ENCODE assay signal across 7 cellular contexts in the genomic region with DNA sequence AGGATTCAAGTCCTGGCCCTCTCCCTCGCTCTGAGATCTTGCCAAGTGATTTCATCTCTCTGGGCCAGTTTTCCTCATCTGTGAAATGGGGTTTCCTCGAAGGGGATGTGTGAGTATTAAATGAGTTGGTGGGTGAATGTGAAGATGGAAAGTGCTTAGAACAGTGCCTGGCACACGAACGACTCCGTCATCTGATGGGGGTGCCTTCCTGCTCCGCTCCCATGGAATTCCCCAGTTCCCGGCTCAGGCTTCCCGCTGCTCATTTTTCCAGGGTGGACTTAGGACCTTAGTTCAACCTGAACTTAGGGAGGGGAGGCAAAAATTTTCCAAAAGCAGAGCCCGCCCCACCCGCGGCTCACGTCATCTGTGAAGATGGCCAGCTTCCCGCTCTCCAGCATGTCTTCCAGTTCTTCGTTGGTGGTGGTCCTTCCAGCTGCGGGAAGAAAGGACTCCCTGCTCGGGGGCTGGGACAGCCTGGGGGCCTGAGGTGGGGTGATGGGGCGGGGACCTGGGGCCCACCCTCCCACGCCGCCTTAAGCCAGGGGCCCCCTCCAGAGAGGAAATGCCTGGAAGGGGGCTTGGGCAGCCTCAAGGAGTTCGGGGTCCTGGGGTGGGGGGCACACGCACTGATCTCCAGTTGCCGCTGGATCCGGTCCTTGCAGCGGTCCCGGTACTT. TPM values are rescaled to one million over a fixed set of nuclear protein-coding genes. Genes with fewer than 3 reads are reported as not detected.
DNase-seq lines count a peak whose midpoint lies in the region; ATAC-seq and TF ChIP-seq lines count a peak whose summit lies in the region.
"Had no signal": no experiment of that assay in that cellular context is flagged by ENCODE, and none has a peak within 500 bp of the region (broad histone marks: within the 10 kb centered on the region; RNA-seq: fewer than 3 reads in every experiment).

No MANE protein-coding gene starts in this region.

- TF ChIP-seq CTCF in fibroblast of mammary gland (conservative IDR thresholded peaks at IDR 0.05; ENCODE audit: control insufficient read depth, insufficient read depth, low read depth, low read length) = no peak

- H3K9me3 ChIP-seq in stomach smooth muscle (ENCODE audit: control insufficient read depth in 2 of 2, low read length in 2 of 2) = no peaks in the 10 kb centered on the region

- H3K36me3 Mint-ChIP-seq in activated CD4-positive, alpha-beta T cell treated with anti-CD3 and anti-CD28 coated beads for 36 hours (ENCODE audit: low read depth) = no peaks in the 10 kb centered on the region

- H3K4me3 ChIP-seq in fibroblast of mammary gland (ENCODE audit: control insufficient read depth, low read depth, low read length) (peak overlapping the region; percentile 57), stomach smooth muscle (ENCODE audit: low read length in 2 of 2) (peak overlapping the region; percentile 81 to 84)

- peak overlapping the region; percentile 41 for H3K27ac ChIP-seq in stomach smooth muscle (ENCODE audit: low read length)

- H3K27me3 Mint-ChIP-seq in activated CD4-positive, alpha-beta T cell treated with anti-CD3 and anti-CD28 coated beads for 36 hours = peaks cover 3% of the 10 kb centered on the region

- H3K36me3 ChIP-seq in stomach smooth muscle (ENCODE audit: control insufficient read depth in 2 of 2, insufficient read depth in 2 of 2, low read length in 2 of 2) = no peaks in the 10 kb centered on the region

- H3K9me3 Mint-ChIP-seq in activated CD4-positive, alpha-beta T cell treated with anti-CD3 and anti-CD28 coated beads for 36 hours (ENCODE audit: low read depth) = no peaks in the 10 kb centered on the region

- no peaks in the 10 kb centered on the region for H3K27me3 ChIP-seq in stomach smooth muscle (ENCODE audit: control insufficient read depth in 1 of 2, insufficient read depth in 2 of 2, low read length in 2 of 2)

- peak overlapping the region; percentile 73 to 80 for H3K9ac ChIP-seq in stomach smooth muscle (ENCODE audit: low read length in 2 of 2)

- POLR2A ChIA-PET in activated CD4-positive, alpha-beta T cell treated with anti-CD3 and anti-CD28 coated beads for 36 hours (lab: Charles Lee) = interaction anchor here (0.8 kb wide), 1 partner anchor 76 kb away, joined by 3 read pairs; no protein-coding TSS in a partner anchor

- no peak for DNase-seq in activated CD4-positive, alpha-beta T cell treated with anti-CD3 and anti-CD28 coated beads for 36 hours
- no peak for DNase-seq in activated CD4-positive, alpha-beta T cell treated with anti-CD3 and anti-CD28 coated beads, Interleukin-2, amount 50 U/mL, for 4 hours
- DNase-seq in fibroblast of mammary gland (ENCODE audit: low read depth) = peak; percentile 49
- DNase-seq in activated CD4-positive, alpha-beta T cell treated with anti-CD3 and anti-CD28 coated beads for 4 hours = no peak
- DNase-seq: DND-41 had no signal

- no peak overlapping the region for H3K27ac Mint-ChIP-seq in activated CD4-positive, alpha-beta T cell treated with anti-CD3 and anti-CD28 coated beads for 36 hours

- H3K4me1 ChIP-seq in stomach smooth muscle (ENCODE audit: control insufficient read depth, insufficient read depth, low read length) = peaks cover 21% of the 10 kb centered on the region

- H3K4me3 Mint-ChIP-seq in activated CD4-positive, alpha-beta T cell treated with anti-CD3 and anti-CD28 coated beads for 36 hours = peak overlapping the region; percentile 72

- CTCF ChIA-PET in activated CD4-positive, alpha-beta T cell treated with anti-CD3 and anti-CD28 coated beads for 36 hours (lab: Charles Lee) = interaction anchor here (0.6 kb wide), 1 partner anchor 907 kb away, joined by 3 read pairs; no protein-coding TSS in a partner anchor

- ATAC-seq in activated CD4-positive, alpha-beta T cell treated with anti-CD3 and anti-CD28 coated beads for 36 hours = no peak
- ATAC-seq in HG03565 (IDR thresholded peaks at IDR 0.05; ENCODE audit: unreplicated experiment) = no peak

- intact Hi-C loops in activated CD4-positive, alpha-beta T cell treated with anti-CD3 and anti-CD28 coated beads for 36 hours (cut with DNase I, micrococcal nuclease) = loop anchor here (2.0 to 10.0 kb wide), 5 partner anchors 48 to 868 kb away; a partner anchor contains a TSS

- H3K4me1 Mint-ChIP-seq in activated CD4-positive, alpha-beta T cell treated with anti-CD3 and anti-CD28 coated beads for 36 hours = peaks cover 16% of the 10 kb centered on the region

RNA-seq across cellular contexts. Expression of a gene that starts 11.5 kb away (rescaled TPM):
- total RNA-seq in activated CD4-positive, alpha-beta T cell treated with anti-CD3 and anti-CD28 coated beads for 36 hours = 1 to 10 TPM; 1.6 to 2.2 TPM

RNA-seq across cellular contexts. Expression of a gene that starts 14.0 kb away (rescaled TPM):
- 1 to 10 TPM; 1.3 to 1.5 TPM for total RNA-seq in activated CD4-positive, alpha-beta T cell treated with anti-CD3 and anti-CD28 coated beads for 36 hours

RNA-seq across cellular contexts. Expression of a gene that starts 36.9 kb away (rescaled TPM):
- total RNA-seq in activated CD4-positive, alpha-beta T cell treated with anti-CD3 and anti-CD28 coated beads for 36 hours = 10 to 100 TPM; 29.2 to 35.9 TPM

RNA-seq across cellular contexts. Expression of a gene that starts 38.9 kb away (rescaled TPM):
- total RNA-seq in activated CD4-positive, alpha-beta T cell treated with anti-CD3 and anti-CD28 coated beads for 36 hours = 10 to 100 TPM; 18.5 to 21.7 TPM

RNA-seq across cellular contexts. Expression of a gene that starts 47.6 kb away (rescaled TPM):
- total RNA-seq in activated CD4-positive, alpha-beta T cell treated with anti-CD3 and anti-CD28 coated beads for 36 hours = 1 to 10 TPM; 6.9 to 7.9 TPM
